Comparison of ENCODE assay signal across 10 cellular contexts in genomic region chr1:200226268-200226968, GRCh38.
DNase-seq lines count a peak whose midpoint lies in the region; ATAC-seq, FAIRE-seq and TF ChIP-seq lines count a peak whose summit lies in the region.
"Had no signal": no experiment of that assay in that cellular context is flagged by ENCODE, and none has a peak within 500 bp of the region (broad histone marks: within the 10 kb centered on the region; RNA-seq: fewer than 3 reads in every experiment).

No MANE protein-coding gene starts in this region.

- no peak for TF ChIP-seq CTCF in GM23338 (conservative IDR thresholded peaks at IDR 0.05; ENCODE audit: low read depth in 2 of 2)

- peaks cover 4% of the 10 kb centered on the region for H3K27me3 Mint-ChIP-seq in GM23338 (ENCODE audit: insufficient read depth, low read depth, poor library complexity)
- H3K27me3 Mint-ChIP-seq in T-helper 17 cell = no peaks in the 10 kb centered on the region

- peak overlapping the region; percentile 87 for H3K27ac Mint-ChIP-seq in GM23338
- H3K27ac Mint-ChIP-seq in T-helper 17 cell = peak overlapping the region; percentile 71

- H3K79me2 ChIP-seq in GM23338 (replicated peaks; ENCODE audit: insufficient read depth) = no peaks in the 10 kb centered on the region

- peaks cover 3% of the 10 kb centered on the region; the same call in 1 of the 3 replicates for H3K36me3 Mint-ChIP-seq in GM23338 (ENCODE audit: low read depth)
- H3K36me3 Mint-ChIP-seq in T-helper 17 cell (ENCODE audit: low read depth) = peaks cover 2% of the 10 kb centered on the region

- peak overlapping the region; percentile 37 for H3K4me3 Mint-ChIP-seq in GM23338
- peak overlapping the region; percentile 74 for H3K4me3 Mint-ChIP-seq in T-helper 17 cell

- H3F3A ChIP-seq in GM23338 (replicated peaks; ENCODE audit: low read depth) = no peaks in the 10 kb centered on the region

- peak overlapping the region; percentile 50 for H3K4me2 ChIP-seq in GM23338

- H3K36me3 ChIP-seq in GM23338 (ENCODE audit: insufficient read depth) = no peaks in the 10 kb centered on the region
- H3K36me3 ChIP-seq in effector memory CD4-positive, alpha-beta T cell (ENCODE audit: control insufficient read depth, insufficient read depth, low read length) = no peaks in the 10 kb centered on the region
- H3K36me3 ChIP-seq: ovary had no signal

- H3K9me3 ChIP-seq in T-helper 17 cell (ENCODE audit: control insufficient read depth, low read length, poor library complexity, severe bottlenecking) = no peaks in the 10 kb centered on the region
- no peaks in the 10 kb centered on the region for H3K9me3 ChIP-seq in effector memory CD4-positive, alpha-beta T cell (ENCODE audit: control insufficient read depth, low read length)
- H3K9me3 ChIP-seq: ovary had no signal

- peak; percentile 88 for ATAC-seq in GM23338
- ATAC-seq in T-helper 17 cell = peak; percentile 51
- ATAC-seq in GM21526 (IDR thresholded peaks at IDR 0.05; ENCODE audit: low FRiP score, unreplicated experiment) = no peak
- ATAC-seq in GM18907 (IDR thresholded peaks at IDR 0.05; ENCODE audit: unreplicated experiment) = no peak

- peaks cover 5% of the 10 kb centered on the region; the same call in 1 of the 2 replicates for H3K9me2 ChIP-seq in GM23338 (ENCODE audit: insufficient read depth)

- no peaks in the 10 kb centered on the region for H4K20me1 ChIP-seq in GM23338 (replicated peaks; ENCODE audit: insufficient read depth)

- H2AFZ ChIP-seq in GM23338 = peak overlapping the region; percentile 2

- no peaks in the 10 kb centered on the region for H3K27me3 ChIP-seq in GM23338 (ENCODE audit: insufficient read depth)
- no peaks in the 10 kb centered on the region for H3K27me3 ChIP-seq in effector memory CD4-positive, alpha-beta T cell (replicated peaks; ENCODE audit: control insufficient read depth, insufficient read depth, low read length, poor library complexity, severe bottlenecking)
- H3K27me3 ChIP-seq: ovary had no signal

- H3K4me3 ChIP-seq in GM23338 = no peak overlapping the region
- H3K4me3 ChIP-seq in effector memory CD4-positive, alpha-beta T cell (ENCODE audit: insufficient read depth, low read depth, low read length, poor library complexity, severe bottlenecking) = peak overlapping the region; percentile 3
- H3K4me3 ChIP-seq: ovary had no signal

- DNase-seq in GM23338 (ENCODE audit: low spot score) (peak; percentile 72), T-helper 17 cell (no peak), glomerular visceral epithelial cell (ENCODE audit: extremely low spot score) (no peak), GM19239 (ENCODE audit: insufficient read length, low spot score) (no peak)
- no peak for DNase-seq in effector memory CD4-positive, alpha-beta T cell
- DNase-seq in stimulated activated CD4-positive, alpha-beta T cell treated with anti-CD3 and anti-CD28 coated beads, Interleukin-15, amount 100 ng/mL, for 24 hours = peak; percentile 58
- DNase-seq: ovary had no signal

- peak overlapping the region; percentile 70 for H3K27ac ChIP-seq in GM23338 (ENCODE audit: low read depth)
- no peak overlapping the region for H3K27ac ChIP-seq in effector memory CD4-positive, alpha-beta T cell (ENCODE audit: insufficient read depth, low read length, poor library complexity, severe bottlenecking)
- H3K27ac ChIP-seq: ovary, RWPE1 had no signal

- FAIRE-seq in GM19239 (lab: Jason Lieb, UNC) = no peak

- H3K9me3 Mint-ChIP-seq in GM23338 = no peaks in the 10 kb centered on the region

- H3K4me1 Mint-ChIP-seq in GM23338 (peaks cover 38% of the 10 kb centered on the region), T-helper 17 cell (peaks cover 21% of the 10 kb centered on the region)

- H3K4me1 ChIP-seq in GM23338 (ENCODE audit: insufficient read depth) = peaks cover 48% of the 10 kb centered on the region
- peaks cover 7% of the 10 kb centered on the region for H3K4me1 ChIP-seq in effector memory CD4-positive, alpha-beta T cell (ENCODE audit: control insufficient read depth, insufficient read depth, low read length, poor library complexity, severe bottlenecking)

TF ChIP-seq in GM23338, 12 proteins besides CTCF, POLR2A, EP300 and RAD21 (continues in another document):
- TF ChIP-seq STAT1 (IDR thresholded peaks at IDR 0.05; ENCODE audit: unreplicated experiment) (no peak), EZH2 (IDR thresholded peaks at IDR 0.05; ENCODE audit: low read depth, unreplicated experiment) (no peak), ZNF114 (CRISPR knock-in tag; IDR thresholded peaks at IDR 0.05) (no peak), ZNF331 (CRISPR knock-in tag; IDR thresholded peaks at IDR 0.05; ENCODE audit: low read depth) (no peak), POLR2AphosphoS5 (IDR thresholded peaks at IDR 0.05; ENCODE audit: low read depth) (no peak), NANOG (IDR thresholded peaks at IDR 0.05; ENCODE audit: borderline replicate concordance) (no peak), EZH2phosphoT487 (IDR thresholded peaks at IDR 0.05; ENCODE audit: unreplicated experiment) (no peak), CREB1 (CRISPR knock-in tag; IDR thresholded peaks at IDR 0.05; ENCODE audit: low read depth) (0 out of 2 replicates have a peak, but pooled peaks have one; percentile 29), JUNB (IDR thresholded peaks at IDR 0.05; ENCODE audit: unreplicated experiment) (no peak), ETS1 (IDR thresholded peaks at IDR 0.05) (no peak)
- TF ChIP-seq, protein P1, sequence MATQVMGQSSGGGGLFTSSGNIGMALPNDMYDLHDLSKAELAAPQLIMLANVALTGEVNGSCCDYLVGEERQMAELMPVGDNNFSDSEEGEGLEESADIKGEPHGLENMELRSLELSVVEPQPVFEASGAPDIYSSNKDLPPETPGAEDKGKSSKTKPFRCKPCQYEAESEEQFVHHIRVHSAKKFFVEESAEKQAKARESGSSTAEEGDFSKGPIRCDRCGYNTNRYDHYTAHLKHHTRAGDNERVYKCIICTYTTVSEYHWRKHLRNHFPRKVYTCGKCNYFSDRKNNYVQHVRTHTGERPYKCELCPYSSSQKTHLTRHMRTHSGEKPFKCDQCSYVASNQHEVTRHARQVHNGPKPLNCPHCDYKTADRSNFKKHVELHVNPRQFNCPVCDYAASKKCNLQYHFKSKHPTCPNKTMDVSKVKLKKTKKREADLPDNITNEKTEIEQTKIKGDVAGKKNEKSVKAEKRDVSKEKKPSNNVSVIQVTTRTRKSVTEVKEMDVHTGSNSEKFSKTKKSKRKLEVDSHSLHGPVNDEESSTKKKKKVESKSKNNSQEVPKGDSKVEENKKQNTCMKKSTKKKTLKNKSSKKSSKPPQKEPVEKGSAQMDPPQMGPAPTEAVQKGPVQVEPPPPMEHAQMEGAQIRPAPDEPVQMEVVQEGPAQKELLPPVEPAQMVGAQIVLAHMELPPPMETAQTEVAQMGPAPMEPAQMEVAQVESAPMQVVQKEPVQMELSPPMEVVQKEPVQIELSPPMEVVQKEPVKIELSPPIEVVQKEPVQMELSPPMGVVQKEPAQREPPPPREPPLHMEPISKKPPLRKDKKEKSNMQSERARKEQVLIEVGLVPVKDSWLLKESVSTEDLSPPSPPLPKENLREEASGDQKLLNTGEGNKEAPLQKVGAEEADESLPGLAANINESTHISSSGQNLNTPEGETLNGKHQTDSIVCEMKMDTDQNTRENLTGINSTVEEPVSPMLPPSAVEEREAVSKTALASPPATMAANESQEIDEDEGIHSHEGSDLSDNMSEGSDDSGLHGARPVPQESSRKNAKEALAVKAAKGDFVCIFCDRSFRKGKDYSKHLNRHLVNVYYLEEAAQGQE (IDR thresholded peaks at IDR 0.05; ENCODE audit: unreplicated experiment) = no peak

Comparison
In these comparisons a context has a peak if more than half of its experiments do, and no peak if none do; other contexts are left out.
1. ATAC-seq: peak in GM23338 (single experiment) and T-helper 17 cell (single experiment); none in GM21526 (single experiment) and GM18907 (single experiment).
2. DNase-seq: peak in GM23338 (single experiment) and stimulated activated CD4-positive, alpha-beta T cell treated with anti-CD3 and anti-CD28 coated beads, Interleukin-15, amount 100 ng/mL, for 24 hours (single experiment); none in T-helper 17 cell (0 of 3), effector memory CD4-positive, alpha-beta T cell (0 of 3), glomerular visceral epithelial cell (single experiment) and GM19239 (single experiment).